1 cellular context compared by ENCODE assay signal in genomic region chr1:243227596-243227995, GRCh38.
A peak's percentile ranks its signal among the peaks of the same experiment; 100 is the strongest.
TF ChIP-seq lines count a peak whose summit lies in the region.

No MANE protein-coding gene starts in this region.

TF ChIP-seq in HepG2, 621 proteins besides CTCF, POLR2A, EP300 and RAD21 (continued from another document):
- TF ChIP-seq, protein P1, sequence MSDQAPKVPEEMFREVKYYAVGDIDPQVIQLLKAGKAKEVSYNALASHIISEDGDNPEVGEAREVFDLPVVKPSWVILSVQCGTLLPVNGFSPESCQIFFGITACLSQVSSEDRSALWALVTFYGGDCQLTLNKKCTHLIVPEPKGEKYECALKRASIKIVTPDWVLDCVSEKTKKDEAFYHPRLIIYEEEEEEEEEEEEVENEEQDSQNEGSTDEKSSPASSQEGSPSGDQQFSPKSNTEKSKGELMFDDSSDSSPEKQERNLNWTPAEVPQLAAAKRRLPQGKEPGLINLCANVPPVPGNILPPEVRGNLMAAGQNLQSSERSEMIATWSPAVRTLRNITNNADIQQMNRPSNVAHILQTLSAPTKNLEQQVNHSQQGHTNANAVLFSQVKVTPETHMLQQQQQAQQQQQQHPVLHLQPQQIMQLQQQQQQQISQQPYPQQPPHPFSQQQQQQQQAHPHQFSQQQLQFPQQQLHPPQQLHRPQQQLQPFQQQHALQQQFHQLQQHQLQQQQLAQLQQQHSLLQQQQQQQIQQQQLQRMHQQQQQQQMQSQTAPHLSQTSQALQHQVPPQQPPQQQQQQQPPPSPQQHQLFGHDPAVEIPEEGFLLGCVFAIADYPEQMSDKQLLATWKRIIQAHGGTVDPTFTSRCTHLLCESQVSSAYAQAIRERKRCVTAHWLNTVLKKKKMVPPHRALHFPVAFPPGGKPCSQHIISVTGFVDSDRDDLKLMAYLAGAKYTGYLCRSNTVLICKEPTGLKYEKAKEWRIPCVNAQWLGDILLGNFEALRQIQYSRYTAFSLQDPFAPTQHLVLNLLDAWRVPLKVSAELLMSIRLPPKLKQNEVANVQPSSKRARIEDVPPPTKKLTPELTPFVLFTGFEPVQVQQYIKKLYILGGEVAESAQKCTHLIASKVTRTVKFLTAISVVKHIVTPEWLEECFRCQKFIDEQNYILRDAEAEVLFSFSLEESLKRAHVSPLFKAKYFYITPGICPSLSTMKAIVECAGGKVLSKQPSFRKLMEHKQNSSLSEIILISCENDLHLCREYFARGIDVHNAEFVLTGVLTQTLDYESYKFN (CRISPR knock-in tag; conservative IDR thresholded peaks at IDR 0.05): peak; percentile 57
- TF ChIP-seq SOX6 (IDR thresholded peaks at IDR 0.05): no peak
- peak; percentile 75 for TF ChIP-seq SOX6 (CRISPR knock-in tag; IDR thresholded peaks at IDR 0.05)
- TF ChIP-seq SOX13 (IDR thresholded peaks at IDR 0.05): no peak
- peak in 1 of 2 experiments; percentile 86; a peak in 2 of 4 replicates for TF ChIP-seq SOX13 (CRISPR knock-in tag; conservative IDR thresholded peaks at IDR 0.05 in 1 of 2, IDR thresholded peaks at IDR 0.05 in 1 of 2)
- TF ChIP-seq ZFP36L1 (CRISPR knock-in tag; IDR thresholded peaks at IDR 0.05): no peak
- TF ChIP-seq ZNF367 (CRISPR knock-in tag; IDR thresholded peaks at IDR 0.05; ENCODE audit: borderline replicate concordance): no peak
- TF ChIP-seq BCL6 (CRISPR knock-in tag; IDR thresholded peaks at IDR 0.05): no peak
- TF ChIP-seq NCOR1 (IDR thresholded peaks at IDR 0.05; ENCODE audit: borderline replicate concordance, low read length): peak; percentile 60; the same call in 1 of the 2 replicates
- TF ChIP-seq ISL2 (CRISPR knock-in tag; IDR thresholded peaks at IDR 0.05): 0 out of 2 replicates have a peak, but pooled peaks have one; percentile 21
- no peak for TF ChIP-seq ZNF510 (CRISPR knock-in tag; IDR thresholded peaks at IDR 0.05; ENCODE audit: low read depth)
- TF ChIP-seq TCF7 (IDR thresholded peaks at IDR 0.05; ENCODE audit: low read depth): peak; percentile 66
- TF ChIP-seq ARID5B (CRISPR knock-in tag; IDR thresholded peaks at IDR 0.05): peak; percentile 65
- TF ChIP-seq CHCHD3 (CRISPR knock-in tag; IDR thresholded peaks at IDR 0.05): no peak
- 0 out of 2 replicates have a peak, but pooled peaks have one; percentile 30 for TF ChIP-seq POGZ (CRISPR knock-in tag; IDR thresholded peaks at IDR 0.05)
- TF ChIP-seq, protein P2, sequence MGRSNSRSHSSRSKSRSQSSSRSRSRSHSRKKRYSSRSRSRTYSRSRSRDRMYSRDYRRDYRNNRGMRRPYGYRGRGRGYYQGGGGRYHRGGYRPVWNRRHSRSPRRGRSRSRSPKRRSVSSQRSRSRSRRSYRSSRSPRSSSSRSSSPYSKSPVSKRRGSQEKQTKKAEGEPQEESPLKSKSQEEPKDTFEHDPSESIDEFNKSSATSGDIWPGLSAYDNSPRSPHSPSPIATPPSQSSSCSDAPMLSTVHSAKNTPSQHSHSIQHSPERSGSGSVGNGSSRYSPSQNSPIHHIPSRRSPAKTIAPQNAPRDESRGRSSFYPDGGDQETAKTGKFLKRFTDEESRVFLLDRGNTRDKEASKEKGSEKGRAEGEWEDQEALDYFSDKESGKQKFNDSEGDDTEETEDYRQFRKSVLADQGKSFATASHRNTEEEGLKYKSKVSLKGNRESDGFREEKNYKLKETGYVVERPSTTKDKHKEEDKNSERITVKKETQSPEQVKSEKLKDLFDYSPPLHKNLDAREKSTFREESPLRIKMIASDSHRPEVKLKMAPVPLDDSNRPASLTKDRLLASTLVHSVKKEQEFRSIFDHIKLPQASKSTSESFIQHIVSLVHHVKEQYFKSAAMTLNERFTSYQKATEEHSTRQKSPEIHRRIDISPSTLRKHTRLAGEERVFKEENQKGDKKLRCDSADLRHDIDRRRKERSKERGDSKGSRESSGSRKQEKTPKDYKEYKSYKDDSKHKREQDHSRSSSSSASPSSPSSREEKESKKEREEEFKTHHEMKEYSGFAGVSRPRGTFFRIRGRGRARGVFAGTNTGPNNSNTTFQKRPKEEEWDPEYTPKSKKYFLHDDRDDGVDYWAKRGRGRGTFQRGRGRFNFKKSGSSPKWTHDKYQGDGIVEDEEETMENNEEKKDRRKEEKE (IDR thresholded peaks at IDR 0.05): no peak
- TF ChIP-seq GABPA (IDR thresholded peaks at IDR 0.05; ENCODE audit: low read depth, low read length): no peak
- TF ChIP-seq GABPA (CRISPR knock-in tag; IDR thresholded peaks at IDR 0.05; ENCODE audit: low read depth): 0 out of 2 replicates have a peak, but pooled peaks have one; percentile 10
- TF ChIP-seq CREB1 (IDR thresholded peaks at IDR 0.05): no peak
- TF ChIP-seq CREB1 (CRISPR knock-in tag; IDR thresholded peaks at IDR 0.05): peak; percentile 20; the same call in 1 of the 2 replicates
- TF ChIP-seq NR2F6 (IDR thresholded peaks at IDR 0.05): peak; percentile 61
- peak; percentile 50; the same call in 1 of the 2 replicates for TF ChIP-seq NR2F6 (CRISPR knock-in tag; IDR thresholded peaks at IDR 0.05)
- peak; percentile 80; the same call in 1 of the 2 replicates for TF ChIP-seq SOX5 (CRISPR knock-in tag; IDR thresholded peaks at IDR 0.05; ENCODE audit: borderline replicate concordance)
- no peak for TF ChIP-seq ZNF446 (CRISPR knock-in tag; IDR thresholded peaks at IDR 0.05)
- TF ChIP-seq STAT5B (CRISPR knock-in tag; IDR thresholded peaks at IDR 0.05): no peak
- TF ChIP-seq ZFX (CRISPR knock-in tag; IDR thresholded peaks at IDR 0.05; ENCODE audit: low read depth): no peak
- 0 out of 2 replicates have a peak, but pooled peaks have one; percentile 33 for TF ChIP-seq ZNF317 (CRISPR knock-in tag; IDR thresholded peaks at IDR 0.05)
- peak; percentile 67 for TF ChIP-seq HNF4A (CRISPR knock-in tag; IDR thresholded peaks at IDR 0.05)
- peak; percentile 68; the same call in 1 of the 2 replicates for TF ChIP-seq NR2F2 (IDR thresholded peaks at IDR 0.05; ENCODE audit: borderline replicate concordance, low read depth)
